ENCODE assay signal across 28 cellular contexts in genomic region chr11:9868641-9869040, GRCh38.
A peak's percentile ranks its signal among the peaks of the same experiment; 100 is the strongest.
DNase-seq lines count a peak whose midpoint lies in the region; ATAC-seq and TF ChIP-seq lines count a peak whose summit lies in the region.
"Had no signal": no experiment of that assay in that cellular context is flagged by ENCODE, and none has a peak within 500 bp of the region (broad histone marks: within the 10 kb centered on the region; RNA-seq: fewer than 3 reads in every experiment).

No MANE protein-coding gene starts in this region.

- no peak overlapping the region for H3K4me3 ChIP-seq in thyroid gland (replicated peaks in 1 of 3)
- H3K4me3 ChIP-seq: adrenal gland, PC-9, psoas muscle, sigmoid colon, SJCRH30, upper lobe of left lung had no signal

- no peak overlapping the region for H3K27ac ChIP-seq in foreskin keratinocyte
- no peak overlapping the region for H3K27ac ChIP-seq in thyroid gland
- H3K27ac ChIP-seq: adrenal gland, C4-2B, epithelial cell of prostate, PC-9, psoas muscle, sigmoid colon, SJCRH30, upper lobe of left lung had no signal

- ATAC-seq in foreskin keratinocyte: peak; percentile 55
- ATAC-seq: naive thymus-derived CD8-positive, alpha-beta T cell; psoas muscle; stimulated activated effector memory CD8-positive, alpha-beta T cell treated with anti-CD3 and anti-CD28 coated beads, Interleukin-12 subunit alpha, Interleukin-12 subunit beta, amount 100 ng/mL, for 72 hours; T-cell had no signal

- intact Hi-C loops in thyroid gland (cut with DNase I): no loop called here

- no peaks in the 10 kb centered on the region for H3K36me3 ChIP-seq in thyroid gland
- H3K36me3 ChIP-seq: adrenal gland, SJCRH30 had no signal

- TF ChIP-seq CTCF in foreskin keratinocyte (conservative IDR thresholded peaks at IDR 0.05): no peak
- no peak for TF ChIP-seq CTCF in thyroid gland (IDR thresholded peaks at IDR 0.05)

- H3K27me3 ChIP-seq in foreskin keratinocyte (no peaks in the 10 kb centered on the region), thyroid gland (no peaks in the 10 kb centered on the region)
- H3K27me3 ChIP-seq: adrenal gland, sigmoid colon, SJCRH30, upper lobe of left lung had no signal

- H3K4me1 ChIP-seq in foreskin keratinocyte (peaks cover 6% of the 10 kb centered on the region), thyroid gland (peaks cover 0 to 7% of the 10 kb centered on the region in 2 donors)
- H3K4me1 ChIP-seq: adrenal gland, psoas muscle, sigmoid colon, SJCRH30, upper lobe of left lung had no signal

- DNase-seq in ELF-1 (ENCODE audit: low read depth, low spot score) (peak; percentile 26), NCI-H1417 (lab: John Stamatoyannopoulos, UW) (peak in 2 of 3 experiments; percentile 53 to 82), NCI-H69 (lab: John Stamatoyannopoulos, UW) (peak; percentile 93), foreskin keratinocyte (peak; percentile 15 to 46), islet precursor cell (no peak), NCI-H524 treated with DMSO at 0.1 percent for 48 hours (lab: John Stamatoyannopoulos, UW) (no peak), thyroid gland (no peak)
- DNase-seq: activated CD4-positive, CD25-positive, alpha-beta regulatory T cell; activated naive CD4-positive, alpha-beta T cell treated with anti-CD3 and anti-CD28 coated beads for 36 hours; adrenal gland; Calu3; H9; kidney; MM.1S; naive thymus-derived CD8-positive, alpha-beta T cell; NCI-H187 treated with DMSO at 0.1 percent for 48 hours; NCI-H446 treated with DMSO at 0.1 percent for 48 hours; nucleus accumbens; PC-9; psoas muscle; sigmoid colon; SJCRH30; stimulated activated CD4-positive, alpha-beta T cell treated with anti-CD3 and anti-CD28 coated beads, Interleukin-4, amount 100 ng/mL, for 24 hours; T-cell; upper lobe of left lung had no signal

- H3K9me3 ChIP-seq in thyroid gland: no peaks in the 10 kb centered on the region
- H3K9me3 ChIP-seq: adrenal gland, psoas muscle, upper lobe of left lung had no signal

- WGBS in thyroid gland, 2 donors: 96 to 97% methylated on average over 3 of the region's 3 CpGs

- TF ChIP-seq POLR2A in thyroid gland (IDR thresholded peaks at IDR 0.05): no peak

Comparison
In these comparisons a context has a peak if more than half of its experiments do, and no peak if none do; other contexts are left out.
1. DNase-seq: peak in ELF-1 (single experiment), NCI-H1417 (2 of 3), NCI-H69 (single experiment) and foreskin keratinocyte (2 of 2); none in islet precursor cell (single experiment), NCI-H524 treated with DMSO at 0.1 percent for 48 hours (single experiment) and thyroid gland (0 of 2).